In genomic region chr10:56823849-56824248, GRCh38 we compare ENCODE assay signal across 8 cellular contexts.
DNase-seq lines count a peak whose midpoint lies in the region; ATAC-seq and TF ChIP-seq lines count a peak whose summit lies in the region.

No MANE protein-coding gene starts in this region.

- DNase-seq in ACHN = peak; percentile 42
- no peak for DNase-seq in brain microvascular endothelial cell
- DNase-seq in NK-92 treated with Interleukin-12 subunit alpha and Interleukin-12 subunit beta, amount 100 ng/mL, for 24 hours (lab: John Stamatoyannopoulos, UW) = no peak
- no peak for DNase-seq in DMS79 (lab: John Stamatoyannopoulos, UW)
- no peak for DNase-seq in NCI-H748 treated with DMSO at 0.1 percent for 48 hours (lab: John Stamatoyannopoulos, UW)
- no peak for DNase-seq in hypothalamus (lab: John Stamatoyannopoulos, UW)

- no peak overlapping the region for H3K27ac ChIP-seq in brain microvascular endothelial cell

- in situ Hi-C loops in ACHN (cut with HindIII; ENCODE audit: low pct_ligation_motif_present, low pct_unique_long_range_greater_than_20kb, low sequenced_read_pairs) = no loop called here
- in situ Hi-C loops in brain microvascular endothelial cell (cut with HindIII; ENCODE audit: low pct_ligation_motif_present, low sequenced_read_pairs) = no loop called here

- ATAC-seq in GM19438 (IDR thresholded peaks at IDR 0.05; ENCODE audit: low read depth, unreplicated experiment) (peak; percentile 84), HG03571 (IDR thresholded peaks at IDR 0.05; ENCODE audit: unreplicated experiment) (peak; percentile 64)

- H3K4me3 ChIP-seq in brain microvascular endothelial cell (ENCODE audit: low read depth, low read length) = no peak overlapping the region

- no peaks in the 10 kb centered on the region for H3K36me3 ChIP-seq in brain microvascular endothelial cell (replicated peaks)

- no peaks in the 10 kb centered on the region for H3K27me3 ChIP-seq in brain microvascular endothelial cell (replicated peaks)

- peak; percentile 7 for TF ChIP-seq CTCF in brain microvascular endothelial cell (IDR thresholded peaks at IDR 0.05; ENCODE audit: low read depth, low read length, missing control alignments)
